ENCODE assay signal across 11 cellular contexts in the genomic region with DNA sequence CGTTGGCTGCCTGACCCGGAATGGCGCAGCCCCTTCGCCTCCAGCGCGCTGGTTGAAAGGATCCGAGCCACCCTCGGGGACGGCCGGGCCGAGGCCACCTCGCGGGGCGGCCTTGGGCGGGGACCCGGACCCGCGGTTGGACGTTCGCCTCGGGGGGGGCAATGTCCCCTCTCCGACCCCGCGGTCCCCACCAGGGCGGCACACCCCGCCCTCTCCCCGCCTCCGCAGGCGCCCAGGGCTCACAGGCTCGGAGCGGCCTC. TPM values are rescaled to one million over a fixed set of nuclear protein-coding genes. Genes with fewer than 3 reads are reported as not detected.
DNase-seq lines count a peak whose midpoint lies in the region; ATAC-seq and TF ChIP-seq lines count a peak whose summit lies in the region.
"Had no signal": no experiment of that assay in that cellular context is flagged by ENCODE, and none has a peak within 500 bp of the region (broad histone marks: within the 10 kb centered on the region; RNA-seq: fewer than 3 reads in every experiment).

No MANE protein-coding gene starts in this region.

- peak overlapping the region in 1 of 2 donors; percentile 2 for H3K9ac ChIP-seq in colonic mucosa (ENCODE audit: low read depth in 2 of 2, low read length in 2 of 2)

- DNase-seq in HAP-1 (ENCODE audit: low spot score in 2 of 2): no peak
- no peak for DNase-seq in colonic mucosa
- DNase-seq in right lobe of liver: no peak
- DNase-seq in stomach: no peak
- DNase-seq in T-helper 2 cell: no peak
- DNase-seq in stimulated activated CD4-positive, alpha-beta T cell treated with anti-CD3 and anti-CD28 coated beads, Interleukin-2, amount 100 ng/mL, for 48 hours: no peak
- no peak for DNase-seq in GM19238 (ENCODE audit: insufficient read length, low spot score)
- DNase-seq: activated CD4-positive, alpha-beta T cell treated with anti-CD3 and anti-CD28 coated beads, Interleukin-2, amount 10 ng/mL, durations not matched to agents 7 days and 5 days; NCI-H1694; stimulated activated CD4-positive, alpha-beta T cell treated with anti-CD3 and anti-CD28 coated beads, Interleukin-2, amount 100 ng/mL, for 24 hours had no signal

- intact Hi-C loops in colonic mucosa (cut with DNase I): no loop called here
- intact Hi-C loops in right lobe of liver (cut with DNase I): no loop called here
- intact Hi-C loops in stomach (cut with DNase I; ENCODE audit: low total_unique reads): no loop called here

- H3K27me3 ChIP-seq in HAP-1 (ENCODE audit: low read depth) (0 out of 2 replicates have a peak, but pooled peaks cover 2% of the 10 kb centered on the region), colonic mucosa (peaks cover 34% of the 10 kb centered on the region), right lobe of liver (peaks cover 0 to 12% of the 10 kb centered on the region in 2 donors), stomach (peaks cover 8 to 79% (median 42%) of the 10 kb centered on the region in 3 donors)

- H3K4me3 ChIP-seq in HAP-1 (peak overlapping the region; percentile 45), colonic mucosa (peak overlapping the region; percentile 39), right lobe of liver (peak overlapping the region; percentile 21 to 38 (median 25)), stomach (peak overlapping the region; percentile 51 to 65 (median 58))

- no CpG with 5 or more reads among the region's 31 CpGs for WGBS in right lobe of liver (ENCODE audit: insufficient coverage, low coverage, low lambda C conversion rate, missing lambda C conversion rate)
- 1 to 3% (median 2%) methylated on average over 14 to 31 of the region's 31 CpGs; no CpG with 5 or more reads in 1 of the 5 donors for WGBS in stomach, 5 donors

- TF ChIP-seq POLR2A in right lobe of liver (IDR thresholded peaks at IDR 0.05): no peak
- TF ChIP-seq POLR2A in stomach (IDR thresholded peaks at IDR 0.05): no peak

- no peak overlapping the region for H3K27ac ChIP-seq in colonic mucosa
- no peak overlapping the region for H3K27ac ChIP-seq in right lobe of liver
- H3K27ac ChIP-seq in stomach: peak overlapping the region in 1 of 5 donors; percentile 29

- in situ Hi-C loops in HAP-1 (cut with MboI; ENCODE audit: low sequenced_read_pairs): no loop called here

- H3K9me3 ChIP-seq in HAP-1 (no peaks in the 10 kb centered on the region), colonic mucosa (no peaks in the 10 kb centered on the region), right lobe of liver (no peaks in the 10 kb centered on the region), stomach (no peaks in the 10 kb centered on the region)

- 0 out of 2 replicates have a peak, but pooled peaks cover 3% of the 10 kb centered on the region for H3K36me3 ChIP-seq in HAP-1 (replicated peaks)
- no peaks in the 10 kb centered on the region for H3K36me3 ChIP-seq in colonic mucosa
- no peaks in the 10 kb centered on the region for H3K36me3 ChIP-seq in right lobe of liver
- no peaks in the 10 kb centered on the region for H3K36me3 ChIP-seq in stomach

- TF ChIP-seq EP300 in stomach (IDR thresholded peaks at IDR 0.05): no peak

- ATAC-seq in right lobe of liver (no peak), HG03442 (IDR thresholded peaks at IDR 0.05; ENCODE audit: unreplicated experiment) (no peak)

- TF ChIP-seq CTCF in colonic mucosa (IDR thresholded peaks at IDR 0.05): no peak
- no peak for TF ChIP-seq CTCF in right lobe of liver (IDR thresholded peaks at IDR 0.05)
- no peak for TF ChIP-seq CTCF in stomach (IDR thresholded peaks at IDR 0.05)

- H3K4me1 ChIP-seq in HAP-1 (no peaks in the 10 kb centered on the region; the same call in 1 of the 2 replicates), colonic mucosa (no peaks in the 10 kb centered on the region), right lobe of liver (peaks cover 0 to 11% (median 0%) of the 10 kb centered on the region in 4 donors), stomach (peaks cover 10 to 43% (median 33%) of the 10 kb centered on the region in 4 donors)

RNA-seq across cellular contexts. Expression of gene SOX8, which starts 1.0 kb away (rescaled TPM):
- under 1 TPM; 0.20 to 0.61 TPM for total RNA-seq in colonic mucosa
- under 1 TPM in 3 of 6 experiments, not detected in 3; 0.07 to 0.13 (median 0.09) TPM for total RNA-seq in right lobe of liver
- total RNA-seq in stomach: 10 to 100 TPM in 1 of 5 donors, 1 to 10 TPM in 1, under 1 TPM in 1, not detected in 2; 0.45 to 15.1 (median 3.3) TPM
- 1 to 10 TPM in 1 of 3 donors, under 1 TPM in 1, not detected in 1; 0.50 to 1.1 TPM for polyA plus RNA-seq in stomach

RNA-seq across cellular contexts. Expression of gene LMF1, which starts 9.7 kb away (rescaled TPM):
- total RNA-seq in colonic mucosa: 10 to 100 TPM in 1 of 2 donors, 1 to 10 TPM in 1; 8.4 to 12.8 TPM
- total RNA-seq in right lobe of liver: 10 to 100 TPM; 10.9 to 20.0 (median 13.8) TPM
- 100 to 1,000 TPM in 1 of 5 donors, 10 to 100 TPM in 3, 1 to 10 TPM in 1; 7.6 to 121 (median 13.0) TPM for total RNA-seq in stomach
- polyA plus RNA-seq in stomach: 10 to 100 TPM; 15.3 to 25.5 (median 16.3) TPM
